Comparison of ENCODE assay signal across 1 cellular context in genomic region chr3:154421067-154421466, GRCh38.
TF ChIP-seq lines count a peak whose summit lies in the region.

No MANE protein-coding gene starts in this region.

TF ChIP-seq in HepG2, 621 proteins besides CTCF, POLR2A, EP300 and RAD21 (continued from another document):
- TF ChIP-seq BCLAF1 (IDR thresholded peaks at IDR 0.05) (no peak), ZNF737 (CRISPR knock-in tag; IDR thresholded peaks at IDR 0.05; ENCODE audit: borderline replicate concordance) (no peak), ZNF224 (CRISPR knock-in tag; IDR thresholded peaks at IDR 0.05) (no peak), LBX2 (CRISPR knock-in tag; IDR thresholded peaks at IDR 0.05; ENCODE audit: borderline replicate concordance) (no peak), RXRB (CRISPR knock-in tag; IDR thresholded peaks at IDR 0.05; ENCODE audit: borderline replicate concordance) (0 out of 2 replicates have a peak, but pooled peaks have one; percentile 13), KDM5A (IDR thresholded peaks at IDR 0.05; ENCODE audit: borderline replicate concordance, low read length) (no peak), HNRNPH1 (optimal IDR thresholded peaks at IDR 0.05; ENCODE audit: low read depth, low read length) (no peak), ATF4 (CRISPR knock-in tag; IDR thresholded peaks at IDR 0.05) (no peak), GATA4 (IDR thresholded peaks at IDR 0.05; ENCODE audit: borderline replicate concordance, low read depth) (no peak), REPIN1 (CRISPR knock-in tag; IDR thresholded peaks at IDR 0.05; ENCODE audit: borderline replicate concordance, low read depth) (no peak), GABPA (IDR thresholded peaks at IDR 0.05; ENCODE audit: low read depth, low read length) (no peak), GABPA (CRISPR knock-in tag; IDR thresholded peaks at IDR 0.05; ENCODE audit: low read depth) (0 out of 2 replicates have a peak, but pooled peaks have one; percentile 9), ZNF513 (CRISPR knock-in tag; conservative IDR thresholded peaks at IDR 0.05) (no peak), MAZ (IDR thresholded peaks at IDR 0.05; ENCODE audit: borderline replicate concordance, low read depth, low read length) (no peak), MAZ (CRISPR knock-in tag; IDR thresholded peaks at IDR 0.05; ENCODE audit: low read depth) (no peak), REST (IDR thresholded peaks at IDR 0.05; ENCODE audit: borderline replicate concordance in 1 of 2, low read depth in 1 of 2, low read length in 2 of 2) (peak; percentile 60 to 98), KLF16 (CRISPR knock-in tag; IDR thresholded peaks at IDR 0.05) (0 out of 4 replicates have a peak, but pooled peaks of 1 of the 2 experiments have one; percentile 31), PRMT3 (CRISPR knock-in tag; IDR thresholded peaks at IDR 0.05; ENCODE audit: borderline replicate concordance, low read depth) (no peak), ZNF567 (CRISPR knock-in tag; IDR thresholded peaks at IDR 0.05; ENCODE audit: borderline replicate concordance) (no peak), ARID4A (CRISPR knock-in tag; IDR thresholded peaks at IDR 0.05; ENCODE audit: borderline replicate concordance) (no peak), ZSCAN9 (CRISPR knock-in tag; IDR thresholded peaks at IDR 0.05; ENCODE audit: borderline replicate concordance) (0 out of 2 replicates have a peak, but pooled peaks have one; percentile 42), E2F1 (CRISPR knock-in tag; IDR thresholded peaks at IDR 0.05) (no peak), KAT8 (CRISPR knock-in tag; IDR thresholded peaks at IDR 0.05) (0 out of 2 replicates have a peak, but pooled peaks have one; percentile 19), CHD4 (IDR thresholded peaks at IDR 0.05; ENCODE audit: borderline replicate concordance, low read length) (no peak), KLF12 (CRISPR knock-in tag; IDR thresholded peaks at IDR 0.05; ENCODE audit: borderline replicate concordance) (no peak), TGIF2 (CRISPR knock-in tag; IDR thresholded peaks at IDR 0.05) (no peak), ZNF550 (CRISPR knock-in tag; IDR thresholded peaks at IDR 0.05; ENCODE audit: borderline replicate concordance) (no peak), EHMT2 (IDR thresholded peaks at IDR 0.05; ENCODE audit: borderline replicate concordance, low read depth, low read length) (peak; percentile 93), NFE2L1 (CRISPR knock-in tag; IDR thresholded peaks at IDR 0.05; ENCODE audit: borderline replicate concordance) (no peak), MED1 (CRISPR knock-in tag; IDR thresholded peaks at IDR 0.05) (0 out of 2 replicates have a peak, but pooled peaks have one; percentile 14), ZNF3 (CRISPR knock-in tag; IDR thresholded peaks at IDR 0.05) (0 out of 2 replicates have a peak, but pooled peaks have one; percentile 48), SSRP1 (CRISPR knock-in tag; IDR thresholded peaks at IDR 0.05) (no peak), ARID2 (CRISPR knock-in tag; IDR thresholded peaks at IDR 0.05; ENCODE audit: borderline replicate concordance) (no peak), ELF4 (CRISPR knock-in tag; IDR thresholded peaks at IDR 0.05; ENCODE audit: borderline replicate concordance) (no peak), ZNF776 (CRISPR knock-in tag; IDR thresholded peaks at IDR 0.05) (no peak), ZNF644 (CRISPR knock-in tag; IDR thresholded peaks at IDR 0.05; ENCODE audit: low read depth) (no peak), MEIS2 (CRISPR knock-in tag; IDR thresholded peaks at IDR 0.05) (no peak), NKX3-1 (CRISPR knock-in tag; IDR thresholded peaks at IDR 0.05) (0 out of 2 replicates have a peak, but pooled peaks have one; percentile 38), ZBTB25 (CRISPR knock-in tag; IDR thresholded peaks at IDR 0.05) (0 out of 2 replicates have a peak, but pooled peaks have one; percentile 34), SATB2 (CRISPR knock-in tag; IDR thresholded peaks at IDR 0.05) (0 out of 2 replicates have a peak, but pooled peaks have one; percentile 31), CCAR2 (optimal IDR thresholded peaks at IDR 0.05; ENCODE audit: low read depth, low read length) (no peak), CENPX (CRISPR knock-in tag; IDR thresholded peaks at IDR 0.05) (no peak), ZNF713 (CRISPR knock-in tag; IDR thresholded peaks at IDR 0.05) (no peak)
